In the genomic region with DNA sequence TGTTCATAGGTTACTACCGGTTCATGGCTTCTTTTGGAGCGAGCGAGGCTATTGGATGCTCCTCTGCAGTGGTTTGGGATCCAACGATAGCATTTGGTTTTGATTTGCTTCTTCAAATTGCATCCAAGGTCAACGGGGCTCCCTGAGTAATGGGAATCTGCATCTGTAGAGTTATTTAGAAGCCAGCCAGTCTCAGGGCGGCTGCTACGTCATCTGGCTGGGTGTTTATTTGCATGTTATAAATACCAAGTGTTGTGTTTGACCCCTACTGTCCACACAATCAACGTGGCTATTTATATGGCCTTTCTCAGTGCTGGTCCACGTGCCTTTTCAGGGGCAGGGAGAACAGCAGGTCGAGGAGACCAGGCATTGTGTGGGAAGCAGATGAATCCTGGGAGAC, we compare ENCODE assay signal across 21 cellular contexts.
DNase-seq lines count a peak whose midpoint lies in the region; ATAC-seq and TF ChIP-seq lines count a peak whose summit lies in the region.
"Had no signal": no experiment of that assay in that cellular context is flagged by ENCODE, and none has a peak within 500 bp of the region (broad histone marks: within the 10 kb centered on the region; RNA-seq: fewer than 3 reads in every experiment).

No MANE protein-coding gene starts in this region.

- intact Hi-C loops in Right ventricle myocardium superior (cut with DNase I) (no loop called here), psoas muscle (cut with DNase I) (no loop called here)

- POLR2A ChIA-PET in WTC11 (lab: Charles Lee), result no interaction called here
- POLR2A ChIA-PET in CD8-positive, alpha-beta memory T cell (lab: Charles Lee), result interaction anchor here (0.7 kb wide), 1 partner anchor 9 kb away, joined by 4 read pairs; no protein-coding TSS in a partner anchor

- H3K27ac Mint-ChIP-seq in WTC11, result peak overlapping the region; percentile 17; the same call in 1 of the 2 replicates
- H3K27ac Mint-ChIP-seq in CD8-positive, alpha-beta memory T cell, result peak overlapping the region in 1 of 8 donors; percentile 31
- H3K27ac Mint-ChIP-seq: activated CD8-positive, alpha-beta T cell treated with anti-CD3 and anti-CD28 coated beads, Interleukin-2, amount 10 ng/mL, durations not matched to agents 7 days and 5 days; activated naive CD8-positive, alpha-beta T cell treated with anti-CD3 and anti-CD28 coated beads, Interleukin-2, amount 50 U/mL, for 24 hours; T-cell had no signal

- no peak overlapping the region for H3K4me3 ChIP-seq in psoas muscle
- H3K4me3 ChIP-seq in CD8-positive, alpha-beta memory T cell (ENCODE audit: low read length), result no peak overlapping the region

- ATAC-seq in WTC11, result no peak
- ATAC-seq in Right ventricle myocardium superior (ENCODE audit: poor library complexity), result peak; percentile 82
- ATAC-seq in psoas muscle, result peak; percentile 46 to 73 (median 62)
- no peak for ATAC-seq in HG02870 (IDR thresholded peaks at IDR 0.05; ENCODE audit: unreplicated experiment)
- ATAC-seq: activated CD8-positive, alpha-beta T cell treated with anti-CD3 and anti-CD28 coated beads, Interleukin-2, amount 10 ng/mL, durations not matched to agents 7 days and 5 days; activated naive CD8-positive, alpha-beta T cell treated with anti-CD3 and anti-CD28 coated beads, Interleukin-2, amount 50 U/mL, for 24 hours; stimulated activated naive CD8-positive, alpha-beta T cell treated with anti-CD3 and anti-CD28 coated beads, Interleukin-15, Interleukin-2, amounts not matched to agents 100 U/mL and 50 U/mL, for 24 hours; T-cell had no signal

- WGBS in psoas muscle, 3 donors, result 34 to 49% (median 38%) methylated on average over 10 of the region's 10 CpGs

- peaks cover 8% of the 10 kb centered on the region for H3K9me3 Mint-ChIP-seq in WTC11
- H3K9me3 Mint-ChIP-seq in CD8-positive, alpha-beta memory T cell, result peaks cover 0 to 4% (median 0%) of the 10 kb centered on the region in 5 donors
- H3K9me3 Mint-ChIP-seq: activated naive CD8-positive, alpha-beta T cell treated with anti-CD3 and anti-CD28 coated beads, Interleukin-2, amount 50 U/mL, for 24 hours had no signal

- H3K4me1 Mint-ChIP-seq in WTC11, result peaks cover 15% of the 10 kb centered on the region
- no peaks in the 10 kb centered on the region for H3K4me1 Mint-ChIP-seq in CD8-positive, alpha-beta memory T cell
- H3K4me1 Mint-ChIP-seq: T-cell had no signal

- no peaks in the 10 kb centered on the region for H3K27me3 Mint-ChIP-seq in WTC11 (ENCODE audit: low read depth)
- H3K27me3 Mint-ChIP-seq in CD8-positive, alpha-beta memory T cell, result peaks cover 5 to 16% of the 10 kb centered on the region in 2 donors
- H3K27me3 Mint-ChIP-seq: activated naive CD8-positive, alpha-beta T cell treated with anti-CD3 and anti-CD28 coated beads, Interleukin-2, amount 50 U/mL, for 24 hours had no signal

- no peaks in the 10 kb centered on the region for H3K36me3 Mint-ChIP-seq in WTC11
- peaks cover 0 to 3% (median 0%) of the 10 kb centered on the region in 3 donors for H3K36me3 Mint-ChIP-seq in CD8-positive, alpha-beta memory T cell
- H3K36me3 Mint-ChIP-seq: T-cell had no signal

- H3K27me3 ChIP-seq in psoas muscle (ENCODE audit: insufficient read depth in 3 of 3, low read length in 2 of 3), result no peaks in the 10 kb centered on the region
- no peaks in the 10 kb centered on the region for H3K27me3 ChIP-seq in CD8-positive, alpha-beta memory T cell (ENCODE audit: insufficient read depth, low read length, poor library complexity, severe bottlenecking)

- DNase-seq in AG20443 (ENCODE audit: low spot score) (peak; percentile 53), WTC11 (ENCODE audit: low spot score) (no peak), Right ventricle myocardium superior (peak; percentile 65), psoas muscle (no peak), UCSD-AML1 (lab: John Stamatoyannopoulos, UW; ENCODE audit: unreplicated experiment) (no peak)
- DNase-seq in stimulated activated CD4-positive, alpha-beta T cell treated with anti-CD3 and anti-CD28 coated beads, Interleukin-1b, Interleukin-23, amount 100 ng/mL, for 48 hours, result no peak
- DNase-seq in CD8-positive, alpha-beta memory T cell, result no peak
- DNase-seq: activated CD8-positive, alpha-beta T cell treated with anti-CD3 and anti-CD28 coated beads, Interleukin-2, amount 10 ng/mL, durations not matched to agents 7 days and 5 days; activated naive CD8-positive, alpha-beta T cell treated with anti-CD3 and anti-CD28 coated beads, Interleukin-2, amount 50 U/mL, for 24 hours; Calu3; erythroblast; HCEC 1CT; NCI-H1105; NCI-H2081 treated with DMSO at 0.1 percent for 48 hours; NCI-H510A; SHP77; stimulated activated naive CD8-positive, alpha-beta T cell treated with anti-CD3 and anti-CD28 coated beads, Interleukin-15, Interleukin-2, amounts not matched to agents 100 U/mL and 50 U/mL, for 24 hours; T-cell; WERI-Rb-1 had no signal

- no peak overlapping the region for H3K27ac ChIP-seq in psoas muscle
- no peak overlapping the region for H3K27ac ChIP-seq in CD8-positive, alpha-beta memory T cell (ENCODE audit: low read depth, low read length)
- H3K27ac ChIP-seq: WERI-Rb-1 had no signal

- CTCF ChIA-PET in WTC11 (lab: Charles Lee), result no interaction called here
- CTCF ChIA-PET in CD8-positive, alpha-beta memory T cell (lab: Charles Lee), result no interaction called here

- no peaks in the 10 kb centered on the region for H3K4me1 ChIP-seq in psoas muscle
- no peaks in the 10 kb centered on the region for H3K4me1 ChIP-seq in CD8-positive, alpha-beta memory T cell (ENCODE audit: insufficient read depth, low read length)

- TF ChIP-seq CTCF in WTC11 (IDR thresholded peaks at IDR 0.05), result no peak
- TF ChIP-seq CTCF in psoas muscle (IDR thresholded peaks at IDR 0.05), result no peak

- H3K36me3 ChIP-seq in psoas muscle (ENCODE audit: insufficient read depth in 1 of 2, low read depth in 1 of 2), result no peaks in the 10 kb centered on the region
- no peaks in the 10 kb centered on the region for H3K36me3 ChIP-seq in CD8-positive, alpha-beta memory T cell (ENCODE audit: insufficient read depth, low read length)
- H3K36me3 ChIP-seq: WERI-Rb-1 had no signal

- no peak overlapping the region for H3K4me3 Mint-ChIP-seq in WTC11
- no peak overlapping the region for H3K4me3 Mint-ChIP-seq in CD8-positive, alpha-beta memory T cell
- H3K4me3 Mint-ChIP-seq: activated CD8-positive, alpha-beta T cell treated with anti-CD3 and anti-CD28 coated beads, Interleukin-2, amount 10 ng/mL, durations not matched to agents 7 days and 5 days; activated naive CD8-positive, alpha-beta T cell treated with anti-CD3 and anti-CD28 coated beads, Interleukin-2, amount 50 U/mL, for 24 hours; neural crest cell; T-cell had no signal

- H3K9me3 ChIP-seq in psoas muscle, result no peaks in the 10 kb centered on the region
- H3K9me3 ChIP-seq in CD8-positive, alpha-beta memory T cell (ENCODE audit: low read length), result no peaks in the 10 kb centered on the region

TF ChIP-seq in WTC11, 78 proteins besides CTCF, POLR2A, EP300 and RAD21 (continues in another document):
- no peak for TF ChIP-seq ZNF263 (CRISPR knock-in tag; IDR thresholded peaks at IDR 0.05; ENCODE audit: low read depth)
- TF ChIP-seq MYBL2 (CRISPR knock-in tag; IDR thresholded peaks at IDR 0.05), result no peak
- TF ChIP-seq, protein P1, sequence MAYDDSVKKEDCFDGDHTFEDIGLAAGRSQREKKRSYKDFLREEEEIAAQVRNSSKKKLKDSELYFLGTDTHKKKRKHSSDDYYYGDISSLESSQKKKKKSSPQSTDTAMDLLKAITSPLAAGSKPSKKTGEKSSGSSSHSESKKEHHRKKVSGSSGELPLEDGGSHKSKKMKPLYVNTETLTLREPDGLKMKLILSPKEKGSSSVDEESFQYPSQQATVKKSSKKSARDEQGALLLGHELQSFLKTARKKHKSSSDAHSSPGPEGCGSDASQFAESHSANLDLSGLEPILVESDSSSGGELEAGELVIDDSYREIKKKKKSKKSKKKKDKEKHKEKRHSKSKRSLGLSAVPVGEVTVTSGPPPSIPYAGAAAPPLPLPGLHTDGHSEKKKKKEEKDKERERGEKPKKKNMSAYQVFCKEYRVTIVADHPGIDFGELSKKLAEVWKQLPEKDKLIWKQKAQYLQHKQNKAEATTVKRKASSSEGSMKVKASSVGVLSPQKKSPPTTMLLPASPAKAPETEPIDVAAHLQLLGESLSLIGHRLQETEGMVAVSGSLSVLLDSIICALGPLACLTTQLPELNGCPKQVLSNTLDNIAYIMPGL (CRISPR knock-in tag; IDR thresholded peaks at IDR 0.05), result no peak
- no peak for TF ChIP-seq ZNF138 (CRISPR knock-in tag; conservative IDR thresholded peaks at IDR 0.05)
- TF ChIP-seq ZNF671 (CRISPR knock-in tag; IDR thresholded peaks at IDR 0.05), result no peak
- TF ChIP-seq, protein P2, sequence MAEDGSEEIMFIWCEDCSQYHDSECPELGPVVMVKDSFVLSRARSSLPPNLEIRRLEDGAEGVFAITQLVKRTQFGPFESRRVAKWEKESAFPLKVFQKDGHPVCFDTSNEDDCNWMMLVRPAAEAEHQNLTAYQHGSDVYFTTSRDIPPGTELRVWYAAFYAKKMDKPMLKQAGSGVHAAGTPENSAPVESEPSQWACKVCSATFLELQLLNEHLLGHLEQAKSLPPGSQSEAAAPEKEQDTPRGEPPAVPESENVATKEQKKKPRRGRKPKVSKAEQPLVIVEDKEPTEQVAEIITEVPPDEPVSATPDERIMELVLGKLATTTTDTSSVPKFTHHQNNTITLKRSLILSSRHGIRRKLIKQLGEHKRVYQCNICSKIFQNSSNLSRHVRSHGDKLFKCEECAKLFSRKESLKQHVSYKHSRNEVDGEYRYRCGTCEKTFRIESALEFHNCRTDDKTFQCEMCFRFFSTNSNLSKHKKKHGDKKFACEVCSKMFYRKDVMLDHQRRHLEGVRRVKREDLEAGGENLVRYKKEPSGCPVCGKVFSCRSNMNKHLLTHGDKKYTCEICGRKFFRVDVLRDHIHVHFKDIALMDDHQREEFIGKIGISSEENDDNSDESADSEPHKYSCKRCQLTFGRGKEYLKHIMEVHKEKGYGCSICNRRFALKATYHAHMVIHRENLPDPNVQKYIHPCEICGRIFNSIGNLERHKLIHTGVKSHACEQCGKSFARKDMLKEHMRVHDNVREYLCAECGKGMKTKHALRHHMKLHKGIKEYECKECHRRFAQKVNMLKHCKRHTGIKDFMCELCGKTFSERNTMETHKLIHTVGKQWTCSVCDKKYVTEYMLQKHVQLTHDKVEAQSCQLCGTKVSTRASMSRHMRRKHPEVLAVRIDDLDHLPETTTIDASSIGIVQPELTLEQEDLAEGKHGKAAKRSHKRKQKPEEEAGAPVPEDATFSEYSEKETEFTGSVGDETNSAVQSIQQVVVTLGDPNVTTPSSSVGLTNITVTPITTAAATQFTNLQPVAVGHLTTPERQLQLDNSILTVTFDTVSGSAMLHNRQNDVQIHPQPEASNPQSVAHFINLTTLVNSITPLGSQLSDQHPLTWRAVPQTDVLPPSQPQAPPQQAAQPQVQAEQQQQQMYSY (CRISPR knock-in tag; IDR thresholded peaks at IDR 0.05), result no peak
- no peak for TF ChIP-seq FOXP1 (CRISPR knock-in tag; IDR thresholded peaks at IDR 0.05; ENCODE audit: borderline replicate concordance)

Comparison
In these comparisons a context has a peak if more than half of its experiments do, and no peak if none do; other contexts are left out.
1. DNase-seq: peak in AG20443 (single experiment) and Right ventricle myocardium superior (single experiment); none in WTC11 (single experiment), psoas muscle (0 of 2), stimulated activated CD4-positive, alpha-beta T cell treated with anti-CD3 and anti-CD28 coated beads, Interleukin-1b, Interleukin-23, amount 100 ng/mL, for 48 hours (single experiment), UCSD-AML1 (single experiment) and CD8-positive, alpha-beta memory T cell (0 of 5).
2. ATAC-seq: peak in Right ventricle myocardium superior (single experiment) and psoas muscle (4 of 4); none in WTC11 (single experiment) and HG02870 (single experiment).